In genomic region chr14:36845346-36846042, GRCh38 we compare ENCODE assay signal across 36 cellular contexts.
"Had no signal": no experiment of that assay in that cellular context is flagged by ENCODE, and none has a peak within 500 bp of the region (broad histone marks: within the 10 kb centered on the region; RNA-seq: fewer than 3 reads in every experiment).

No MANE protein-coding gene starts in this region.

- H3K36me3 Mint-ChIP-seq: activated naive CD4-positive, alpha-beta T cell treated with anti-CD3 and anti-CD28 coated beads, Interleukin-2, amount 10 ng/mL, durations not matched to agents 7 days and 5 days; activated naive CD8-positive, alpha-beta T cell treated with anti-CD3 and anti-CD28 coated beads, Interleukin-2, amount 10 ng/mL, durations not matched to agents 7 days and 5 days; mesothelial cell of epicardium; naive thymus-derived CD4-positive, alpha-beta T cell; stimulated activated memory B cell treated with anti-CD40 and anti-IgM and Interleukin-4, amounts not matched to agents 10 μg/mL and 1 μg/mL and 100 μg/mL, for 72 hours; type B pancreatic cell had no signal

- H3K27ac ChIP-seq: esophagus muscularis mucosa, parathyroid adenoma, psoas muscle, sigmoid colon, uterus, WERI-Rb-1 had no signal

- H3K9ac ChIP-seq: parathyroid adenoma had no signal

- H3K36me3 ChIP-seq: esophagus muscularis mucosa, sigmoid colon, uterus, WERI-Rb-1 had no signal

- H3K27me3 Mint-ChIP-seq: activated naive CD8-positive, alpha-beta T cell treated with anti-CD3 and anti-CD28 coated beads, Interleukin-2, amount 10 ng/mL, durations not matched to agents 7 days and 5 days; naive thymus-derived CD4-positive, alpha-beta T cell; stimulated activated memory B cell treated with anti-CD40 and anti-IgM and Interleukin-4, amounts not matched to agents 10 μg/mL and 1 μg/mL and 100 μg/mL, for 72 hours; stimulated activated naive CD8-positive, alpha-beta T cell treated with anti-CD3 and anti-CD28 coated beads, Interleukin-15, amount 100 ng/mL, for 72 hours; T-helper 17 cell had no signal

- H3K4me3 ChIP-seq: esophagus muscularis mucosa, psoas muscle, sigmoid colon, smooth muscle cell, uterus had no signal

- DNase-seq: activated CD4-positive, alpha-beta T cell treated with anti-CD3 and anti-CD28 coated beads for 48 hours; activated CD4-positive, alpha-beta T cell treated with anti-CD3 and anti-CD28 coated beads, Interleukin-2, amount 50 U/mL, for 48 hours; activated CD8-positive, alpha-beta memory T cell treated with anti-CD3 and anti-CD28 coated beads for 24 hours; activated CD8-positive, alpha-beta memory T cell treated with anti-CD3 and anti-CD28 coated beads, Interleukin-2, amount 50 U/mL, for 4 hours; activated effector memory CD4-positive, alpha-beta T cell treated with anti-CD3 and anti-CD28 coated beads, Interleukin-2, amount 50 U/mL, for 16 hours; activated naive CD4-positive, alpha-beta T cell treated with anti-CD3 and anti-CD28 coated beads, Interleukin-2, amount 10 ng/mL, durations not matched to agents 7 days and 5 days; activated naive CD8-positive, alpha-beta T cell treated with anti-CD3 and anti-CD28 coated beads, Interleukin-2, amount 10 ng/mL, durations not matched to agents 7 days and 5 days; activated T-cell treated with anti-CD3 and anti-CD28 coated beads, Interleukin-2, amount 50 U/mL, for 1 hour; amygdala; caudate nucleus; cortex of kidney; head of caudate nucleus; hippocampal formation; left cardiac atrium; naive thymus-derived CD4-positive, alpha-beta T cell; nucleus accumbens; psoas muscle; sigmoid colon; stimulated activated CD4-positive, alpha-beta T cell treated with anti-CD3 and anti-CD28 coated beads, Interleukin-1b, Interleukin-23, amount 100 ng/mL, for 48 hours; stimulated activated CD4-positive, alpha-beta T cell treated with anti-CD3 and anti-CD28 coated beads, Interleukin-4, amount 100 ng/mL, for 4 hours; stimulated activated CD8-positive, alpha-beta memory T cell treated with anti-CD3 and anti-CD28 coated beads, Interleukin-4, amount 100 ng/mL, for 48 hours; stimulated activated naive CD8-positive, alpha-beta T cell treated with anti-CD3 and anti-CD28 coated beads, Interleukin-15, amount 100 ng/mL, for 72 hours; substantia nigra; T-helper 17 cell; T1000; uterus; WERI-Rb-1 had no signal

- H3K4me1 Mint-ChIP-seq: activated naive CD4-positive, alpha-beta T cell treated with anti-CD3 and anti-CD28 coated beads, Interleukin-2, amount 10 ng/mL, durations not matched to agents 7 days and 5 days; activated naive CD8-positive, alpha-beta T cell treated with anti-CD3 and anti-CD28 coated beads, Interleukin-2, amount 10 ng/mL, durations not matched to agents 7 days and 5 days; naive thymus-derived CD4-positive, alpha-beta T cell; stimulated activated memory B cell treated with anti-CD40 and anti-IgM and Interleukin-4, amounts not matched to agents 10 μg/mL and 1 μg/mL and 100 μg/mL, for 72 hours; stimulated activated naive CD8-positive, alpha-beta T cell treated with anti-CD3 and anti-CD28 coated beads, Interleukin-15, amount 100 ng/mL, for 72 hours; T-helper 17 cell had no signal

- H3K4me3 Mint-ChIP-seq: activated naive CD4-positive, alpha-beta T cell treated with anti-CD3 and anti-CD28 coated beads, Interleukin-2, amount 10 ng/mL, durations not matched to agents 7 days and 5 days; activated naive CD8-positive, alpha-beta T cell treated with anti-CD3 and anti-CD28 coated beads, Interleukin-2, amount 10 ng/mL, durations not matched to agents 7 days and 5 days; activated T-helper 1 cell treated with anti-CD3 and anti-CD28 coated beads, Interleukin-12 subunit alpha, Interleukin-12 subunit beta, Interleukin-2, Interleukin-4 antibody, amounts not matched to agents 30 ng/mL and 10 ng/mL and 1 ng/mL, durations not matched to agents 14 hours and 24 hours and 36 hours; mesothelial cell of epicardium; naive thymus-derived CD4-positive, alpha-beta T cell; neural crest cell; stimulated activated memory B cell treated with anti-CD40 and anti-IgM and Interleukin-4, amounts not matched to agents 10 μg/mL and 1 μg/mL and 100 μg/mL, for 72 hours; stimulated activated naive CD8-positive, alpha-beta T cell treated with anti-CD3 and anti-CD28 coated beads, Interleukin-15, amount 100 ng/mL, for 72 hours; T-helper 17 cell; type B pancreatic cell had no signal

- H3K27me3 ChIP-seq: esophagus muscularis mucosa, sigmoid colon, uterus had no signal

- H3K9me3 ChIP-seq: esophagus muscularis mucosa, psoas muscle, sigmoid colon, uterus had no signal

- H3K9me3 Mint-ChIP-seq: activated naive CD4-positive, alpha-beta T cell treated with anti-CD3 and anti-CD28 coated beads, Interleukin-2, amount 10 ng/mL, durations not matched to agents 7 days and 5 days; activated naive CD8-positive, alpha-beta T cell treated with anti-CD3 and anti-CD28 coated beads, Interleukin-2, amount 10 ng/mL, durations not matched to agents 7 days and 5 days; activated T-helper 1 cell treated with anti-CD3 and anti-CD28 coated beads, Interleukin-12 subunit alpha, Interleukin-12 subunit beta, Interleukin-2, Interleukin-4 antibody, amounts not matched to agents 30 ng/mL and 10 ng/mL and 1 ng/mL, durations not matched to agents 14 hours and 24 hours and 36 hours; mesothelial cell of epicardium; neural crest cell had no signal

- H3K4me1 ChIP-seq: esophagus muscularis mucosa, parathyroid adenoma, psoas muscle, sigmoid colon, uterus had no signal

- ATAC-seq: activated CD4-positive, CD25-positive, alpha-beta regulatory T cell treated with anti-CD3 and anti-CD28 coated beads, Interleukin-2, amount 50 U/mL, for 24 hours; left cardiac atrium; naive thymus-derived CD4-positive, alpha-beta T cell; psoas muscle; stimulated activated memory B cell treated with anti-CD40 and anti-IgM and Interleukin-4, amounts not matched to agents 10 μg/mL and 1 μg/mL and 100 μg/mL, for 72 hours; stimulated activated naive CD8-positive, alpha-beta T cell treated with anti-CD3 and anti-CD28 coated beads, Interleukin-15, amount 100 ng/mL, for 72 hours; T-helper 17 cell had no signal

- H3K27ac Mint-ChIP-seq: activated naive CD4-positive, alpha-beta T cell treated with anti-CD3 and anti-CD28 coated beads, Interleukin-2, amount 10 ng/mL, durations not matched to agents 7 days and 5 days; activated naive CD8-positive, alpha-beta T cell treated with anti-CD3 and anti-CD28 coated beads, Interleukin-2, amount 10 ng/mL, durations not matched to agents 7 days and 5 days; activated T-helper 1 cell treated with anti-CD3 and anti-CD28 coated beads, Interleukin-12 subunit alpha, Interleukin-12 subunit beta, Interleukin-2, Interleukin-4 antibody, amounts not matched to agents 30 ng/mL and 10 ng/mL and 1 ng/mL, durations not matched to agents 14 hours and 24 hours and 36 hours; mesothelial cell of epicardium; naive thymus-derived CD4-positive, alpha-beta T cell; stimulated activated memory B cell treated with anti-CD40 and anti-IgM and Interleukin-4, amounts not matched to agents 10 μg/mL and 1 μg/mL and 100 μg/mL, for 72 hours; stimulated activated naive CD8-positive, alpha-beta T cell treated with anti-CD3 and anti-CD28 coated beads, Interleukin-15, amount 100 ng/mL, for 72 hours; T-helper 17 cell; type B pancreatic cell had no signal
